1 cellular context compared by ENCODE assay signal in genomic region chr1:205456383-205456867, GRCh38.
TF ChIP-seq lines count a peak whose summit lies in the region.

No MANE protein-coding gene starts in this region.

TF ChIP-seq in GM23338, 12 proteins besides CTCF, POLR2A, EP300 and RAD21 (continued from another document):
- TF ChIP-seq REST (IDR thresholded peaks at IDR 0.05; ENCODE audit: unreplicated experiment) (no peak), STAT1 (IDR thresholded peaks at IDR 0.05; ENCODE audit: unreplicated experiment) (no peak)
